ENCODE assay signal across 28 cellular contexts in the genomic region with DNA sequence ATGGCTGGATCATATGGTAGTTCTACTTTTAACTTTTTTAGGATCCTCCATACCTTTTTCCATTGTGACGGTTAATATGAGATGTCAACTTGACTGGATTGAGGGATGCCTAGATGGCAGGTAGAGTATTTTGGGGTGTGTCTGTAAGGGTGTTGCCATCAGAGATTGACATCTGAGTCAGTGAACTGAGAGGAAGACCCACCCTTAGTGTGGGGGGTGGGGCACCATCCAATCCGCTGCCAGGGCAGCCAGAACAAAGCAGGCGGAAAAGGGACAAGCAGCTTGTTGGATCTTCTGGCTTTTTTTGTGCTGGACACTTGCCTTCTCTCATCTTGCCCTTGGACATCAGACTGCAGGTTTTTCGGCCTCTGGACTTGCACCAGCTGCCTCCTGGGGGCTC.
"Had no signal": no experiment of that assay in that cellular context is flagged by ENCODE, and none has a peak within 500 bp of the region (broad histone marks: within the 10 kb centered on the region; RNA-seq: fewer than 3 reads in every experiment).

No MANE protein-coding gene starts in this region.

- H3K27me3 ChIP-seq: neural progenitor cell, ovary, right lobe of liver, sigmoid colon, stomach, thyroid gland, tibial nerve, upper lobe of right lung, uterus had no signal

- H3K9me3 ChIP-seq: ovary, psoas muscle, right lobe of liver, sigmoid colon, stomach, thoracic aorta, thyroid gland, tibial nerve, upper lobe of right lung, uterus had no signal

- H3K4me2 ChIP-seq: neural progenitor cell had no signal

- H3K27ac ChIP-seq: neural progenitor cell, ovary, parathyroid adenoma, psoas muscle, right lobe of liver, sigmoid colon, stomach, thoracic aorta, thyroid gland, tibial nerve, upper lobe of right lung, uterus had no signal

- H3K4me1 ChIP-seq: neural progenitor cell, parathyroid adenoma, psoas muscle, uterus had no signal

- FAIRE-seq: small intestine had no signal

- H3K36me3 ChIP-seq: neural progenitor cell, ovary, right lobe of liver, sigmoid colon, stomach, thoracic aorta, thyroid gland, tibial nerve, upper lobe of right lung, uterus had no signal

- H3K4me3 ChIP-seq: neural progenitor cell, ovary, psoas muscle, right lobe of liver, sigmoid colon, stomach, thoracic aorta, thyroid gland, tibial nerve, upper lobe of right lung, uterus had no signal

- H3K79me2 ChIP-seq: parathyroid adenoma had no signal

- H3K4me3 Mint-ChIP-seq: natural killer cell; nephron; neural progenitor cell; stimulated activated effector memory CD8-positive, alpha-beta T cell treated with anti-CD3 and anti-CD28 coated beads, Interleukin-12 subunit alpha, Interleukin-12 subunit beta, amount 100 ng/mL, for 72 hours; stimulated activated naive B cell treated with anti-CD40 and anti-IgM and Interleukin-4, amounts not matched to agents 10 μg/mL and 1 μg/mL and 100 μg/mL, for 72 hours; stimulated activated naive CD8-positive, alpha-beta T cell treated with anti-CD3 and anti-CD28 coated beads, Interleukin-15, Interleukin-2, amounts not matched to agents 100 ng/mL and 50 ng/mL, for 24 hours had no signal

- H3K36me3 Mint-ChIP-seq: natural killer cell; neural progenitor cell; stimulated activated effector memory CD8-positive, alpha-beta T cell treated with anti-CD3 and anti-CD28 coated beads, Interleukin-12 subunit alpha, Interleukin-12 subunit beta, amount 100 ng/mL, for 72 hours; stimulated activated naive B cell treated with anti-CD40 and anti-IgM and Interleukin-4, amounts not matched to agents 10 μg/mL and 1 μg/mL and 100 μg/mL, for 72 hours had no signal

- DNase-seq: natural killer cell; occipital lobe; ovary; posterior cingulate gyrus; psoas muscle; right cardiac atrium; right lobe of liver; sigmoid colon; small intestine; stimulated activated CD4-positive, alpha-beta T cell treated with anti-CD3 and anti-CD28 coated beads, Interleukin-15, amount 100 ng/mL, for 24 hours; stimulated activated CD4-positive, alpha-beta T cell treated with anti-CD3 and anti-CD28 coated beads, Interleukin-2, amount 100 ng/mL, for 24 hours; stimulated activated CD4-positive, alpha-beta T cell treated with anti-CD3 and anti-CD28 coated beads, Interleukin-2, amount 100 ng/mL, for 48 hours; stimulated activated CD4-positive, alpha-beta T cell treated with anti-CD3 and anti-CD28 coated beads, Interleukin-4, amount 100 ng/mL, for 24 hours; stimulated activated naive B cell treated with anti-CD40 and anti-IgM and Interleukin-4, amounts not matched to agents 10 μg/mL and 1 μg/mL and 100 μg/mL, for 72 hours; stimulated activated naive CD4-positive, alpha-beta T cell treated with Interleukin-2 at 50 U/mL for 16 hours; stomach; thyroid gland; trophoblast cell; upper lobe of right lung; uterus had no signal

- H3K27me3 Mint-ChIP-seq: progenitor cell of endocrine pancreas; stimulated activated naive B cell treated with anti-CD40 and anti-IgM and Interleukin-4, amounts not matched to agents 10 μg/mL and 1 μg/mL and 100 μg/mL, for 72 hours; stimulated activated naive CD8-positive, alpha-beta T cell treated with anti-CD3 and anti-CD28 coated beads, Interleukin-15, Interleukin-2, amounts not matched to agents 100 ng/mL and 50 ng/mL, for 24 hours had no signal

- H3K9me3 Mint-ChIP-seq: nephron; neural progenitor cell; stimulated activated effector memory CD8-positive, alpha-beta T cell treated with anti-CD3 and anti-CD28 coated beads, Interleukin-12 subunit alpha, Interleukin-12 subunit beta, amount 100 ng/mL, for 72 hours; stimulated activated naive B cell treated with anti-CD40 and anti-IgM and Interleukin-4, amounts not matched to agents 10 μg/mL and 1 μg/mL and 100 μg/mL, for 72 hours; stimulated activated naive CD8-positive, alpha-beta T cell treated with anti-CD3 and anti-CD28 coated beads, Interleukin-15, Interleukin-2, amounts not matched to agents 100 ng/mL and 50 ng/mL, for 24 hours had no signal

- H2AFZ ChIP-seq: neural progenitor cell, parathyroid adenoma had no signal

- H3K9ac ChIP-seq: neural progenitor cell, parathyroid adenoma had no signal

- H3K4me1 Mint-ChIP-seq: neural progenitor cell; stimulated activated effector memory CD8-positive, alpha-beta T cell treated with anti-CD3 and anti-CD28 coated beads, Interleukin-12 subunit alpha, Interleukin-12 subunit beta, amount 100 ng/mL, for 72 hours had no signal

- H3K27ac Mint-ChIP-seq: natural killer cell; nephron; neural progenitor cell; progenitor cell of endocrine pancreas; stimulated activated effector memory CD8-positive, alpha-beta T cell treated with anti-CD3 and anti-CD28 coated beads, Interleukin-12 subunit alpha, Interleukin-12 subunit beta, amount 100 ng/mL, for 72 hours; stimulated activated naive B cell treated with anti-CD40 and anti-IgM and Interleukin-4, amounts not matched to agents 10 μg/mL and 1 μg/mL and 100 μg/mL, for 72 hours; stimulated activated naive CD8-positive, alpha-beta T cell treated with anti-CD3 and anti-CD28 coated beads, Interleukin-15, Interleukin-2, amounts not matched to agents 100 ng/mL and 50 ng/mL, for 24 hours had no signal

- ATAC-seq: natural killer cell; psoas muscle; right cardiac atrium; right lobe of liver; stimulated activated effector memory CD8-positive, alpha-beta T cell treated with anti-CD3 and anti-CD28 coated beads, Interleukin-12 subunit alpha, Interleukin-12 subunit beta, amount 100 ng/mL, for 72 hours; stimulated activated naive B cell treated with anti-CD40 and anti-IgM and Interleukin-4, amounts not matched to agents 10 μg/mL and 1 μg/mL and 100 μg/mL, for 72 hours; upper lobe of right lung had no signal
